8 cellular contexts compared by ENCODE assay signal in genomic region chr16:48609453-48610023, GRCh38. TPM values are rescaled to one million over a fixed set of nuclear protein-coding genes. Genes with fewer than 3 reads are reported as not detected.
DNase-seq lines count a peak whose midpoint lies in the region; ATAC-seq, FAIRE-seq and TF ChIP-seq lines count a peak whose summit lies in the region.

No MANE protein-coding gene starts in this region.

- FAIRE-seq in H1 (lab: Jason Lieb, UNC) = no peak

- peak overlapping the region; percentile 13; the same call in 1 of the 2 replicates for H2AFZ ChIP-seq in H1 (ENCODE audit: low read length)

- peaks cover 4 to 18% of the 10 kb centered on the region in 2 experiments for H4K20me1 ChIP-seq in H1 (replicated peaks in 1 of 2; ENCODE audit: control insufficient read depth in 1 of 2, insufficient read depth in 2 of 2, low read length in 2 of 2)

- H3K27me3 Mint-ChIP-seq in type B pancreatic cell = peaks cover under 1% of the 10 kb centered on the region

- H3K4me1 ChIP-seq in HAP-1 (peaks cover 9% of the 10 kb centered on the region), H1 (replicated peaks in 1 of 4; ENCODE audit: control insufficient read depth in 3 of 4, insufficient read depth in 4 of 4, low read length in 3 of 4) (peaks cover 9 to 34% (median 28%) of the 10 kb centered on the region in 4 experiments; a peak in 6 of 7 replicates)

- no peaks in the 10 kb centered on the region for H3K9me3 ChIP-seq in HAP-1
- no peaks in the 10 kb centered on the region for H3K9me3 ChIP-seq in H1 (ENCODE audit: insufficient read depth in 2 of 2, low read depth in 1 of 2, low read length in 1 of 2)

- H3K18ac ChIP-seq in H1 (ENCODE audit: extremely low read depth, low read length) = peak overlapping the region; percentile 91

- no peak for TF ChIP-seq RAD21 in H1 (IDR thresholded peaks at IDR 0.05 in 1 of 2, conservative IDR thresholded peaks at IDR 0.05 in 1 of 2; ENCODE audit: low read depth in 2 of 2, low read length in 2 of 2)

- peak overlapping the region; percentile 72 for H3K56ac ChIP-seq in H1 (replicated peaks; ENCODE audit: insufficient read length, low read depth, low read length)

- H3K79me1 ChIP-seq in H1 (ENCODE audit: low read depth, low read length) = peaks cover 7% of the 10 kb centered on the region; the same call in 1 of the 2 replicates

- WGBS in H1 (ENCODE audit: extremely low coverage in 1 of 2, insufficient coverage in 1 of 2, insufficient read length in 1 of 2, insufficient replicate concordance in 2 of 2, low coverage in 1 of 2, low lambda C conversion rate in 2 of 2, missing lambda C conversion rate in 1 of 2), 2 experiments = 1% methylated on average over 13 of the region's 76 CpGs; no CpG with 5 or more reads in 1 of the 2 experiments

- peak overlapping the region; percentile 80 for H3K4ac ChIP-seq in H1 (replicated peaks; ENCODE audit: insufficient read length, low read depth, low read length)

- H3K27me3 ChIP-seq in HAP-1 (ENCODE audit: low read depth) (no peaks in the 10 kb centered on the region), H1 (replicated peaks in 1 of 4; ENCODE audit: control insufficient read depth in 3 of 4, extremely low read depth in 1 of 4, insufficient read depth in 3 of 4, low read length in 3 of 4) (no peaks in the 10 kb centered on the region)

- POLR2A ChIA-PET in H1 (lab: Charles Lee; ENCODE audit: partially characterized antibody) = interaction anchor here (0.8 to 1.6 kb wide), 5 partner anchors 10 to 224 kb away, joined by 3 to 7 read pairs (median 5); partner anchors contain the start of gene SIAH1

- CTCF ChIA-PET in H1 (lab: Charles Lee; ENCODE audit: partially characterized antibody) = interaction anchor here (1.0 kb wide), 1 partner anchor 22 kb away, joined by 3 read pairs; no protein-coding TSS in a partner anchor

- H3K4me2 ChIP-seq in H1 (ENCODE audit: insufficient read depth in 1 of 2, low read depth in 2 of 2, low read length in 2 of 2) = peak overlapping the region; percentile 55 to 93

- H2BK12ac ChIP-seq in H1 (ENCODE audit: low read depth, low read length) = 0 out of 2 replicates have a peak overlapping the region, but pooled peaks have one; percentile 29

- H3K4me3 ChIP-seq in HAP-1 = peak overlapping the region; percentile 68
- H3K4me3 ChIP-seq in H1 (ENCODE audit: extremely low read depth in 1 of 4, insufficient read depth in 2 of 4, low read depth in 3 of 4, low read length in 4 of 4) = peak overlapping the region; percentile 72 to 98 (median 76)

- no peaks in the 10 kb centered on the region for H3K9me3 Mint-ChIP-seq in type B pancreatic cell

- H2BK15ac ChIP-seq in H1 (ENCODE audit: low read length) = no peak overlapping the region

- H3K23ac ChIP-seq in H1 (ENCODE audit: insufficient read length) = no peak overlapping the region

- no peak overlapping the region for H3K14ac ChIP-seq in H1 (ENCODE audit: insufficient read length)

- no peak for TF ChIP-seq POLR2A in H1 (IDR thresholded peaks at IDR 0.05; ENCODE audit: control extremely low read depth in 1 of 2, low read depth in 2 of 2, low read length in 2 of 2)

- TF ChIP-seq CTCF in GM13977 (IDR thresholded peaks at IDR 0.05; ENCODE audit: extremely low read depth, insufficient read depth, missing control alignments) (no peak), H1 (IDR thresholded peaks at IDR 0.05; ENCODE audit: control extremely low read depth in 1 of 3, insufficient read depth in 1 of 3, low read depth in 1 of 3, low read length in 3 of 3) (no peak), type B pancreatic cell (conservative IDR thresholded peaks at IDR 0.05) (no peak)

- peaks cover 8% of the 10 kb centered on the region for H3K36me3 ChIP-seq in HAP-1 (replicated peaks)
- H3K36me3 ChIP-seq in H1 (ENCODE audit: control insufficient read depth in 2 of 4, insufficient read depth in 4 of 4, low read length in 3 of 4) = peaks cover 0 to 2% (median 0%) of the 10 kb centered on the region in 4 experiments; a peak in 1 of 8 replicates

- H3K4me1 Mint-ChIP-seq in type B pancreatic cell (ENCODE audit: unreplicated experiment) = peaks cover 14% of the 10 kb centered on the region

- H3K4me3 Mint-ChIP-seq in type B pancreatic cell = no peak overlapping the region

- H3K23me2 ChIP-seq in H1 (ENCODE audit: low read depth, low read length) = peaks cover 2% of the 10 kb centered on the region; the same call in 1 of the 2 replicates

- no peak overlapping the region for H2BK20ac ChIP-seq in H1 (ENCODE audit: low read length)

- H3K9ac ChIP-seq in H1 (replicated peaks in 1 of 4; ENCODE audit: extremely low read depth in 1 of 4, low read depth in 3 of 4, low read length in 3 of 4) = peak overlapping the region; percentile 62 to 94 (median 74)

- no peak overlapping the region for H3K27ac Mint-ChIP-seq in type B pancreatic cell

- DNase-seq in GM13977 (ENCODE audit: low spot score) (peak; percentile 80), HAP-1 (ENCODE audit: low spot score in 2 of 2) (peak; percentile 27 to 66), M059J (ENCODE audit: low read depth) (peak; percentile 51), H1 (ENCODE audit: low read depth in 1 of 2, low spot score in 2 of 2) (peak in 1 of 2 experiments; percentile 66), midbrain (lab: John Stamatoyannopoulos, UW) (peak; percentile 26), type B pancreatic cell (ENCODE audit: extremely low spot score, unreplicated experiment) (no peak)

- H2BK5ac ChIP-seq in H1 (ENCODE audit: low read depth, low read length) = peak overlapping the region; percentile 79

- ATAC-seq in activated CD4-positive, CD25-positive, alpha-beta regulatory T cell treated with anti-CD3 and anti-CD28 coated beads, Interleukin-2, amount 50 U/mL, for 24 hours = peak; percentile 39 to 45

- H3K27ac ChIP-seq in H1 (ENCODE audit: low read depth, low read length) = peak overlapping the region; percentile 97
- H3K27ac ChIP-seq in temporal lobe (ENCODE audit: low read depth, low read length) = peak overlapping the region; percentile 56

- peaks cover 7% of the 10 kb centered on the region for H3K36me3 Mint-ChIP-seq in type B pancreatic cell

- in situ Hi-C loops in GM13977 (cut with MboI; ENCODE audit: low pct_unique_long_range_greater_than_20kb, low sequenced_read_pairs, unreplicated experiment) = no loop called here
- in situ Hi-C loops in HAP-1 (cut with MboI; ENCODE audit: low sequenced_read_pairs) = no loop called here

- H2AK5ac ChIP-seq in H1 (ENCODE audit: low read depth, low read length) = no peak overlapping the region

- peaks cover 40 to 50% of the 10 kb centered on the region in 2 experiments for H3K79me2 ChIP-seq in H1 (ENCODE audit: control insufficient read depth in 1 of 2, insufficient read depth in 2 of 2, low read length in 2 of 2)

- H4K8ac ChIP-seq in H1 (ENCODE audit: extremely low read depth, insufficient read depth, low read length) = peak overlapping the region; percentile 90

- H2BK120ac ChIP-seq in H1 (replicated peaks; ENCODE audit: low read depth, low read length) = no peak overlapping the region

- H4K91ac ChIP-seq in H1 (replicated peaks; ENCODE audit: insufficient read length, low read length) = peak overlapping the region; percentile 92

- H4K5ac ChIP-seq in H1 (ENCODE audit: insufficient read length, low read depth, low read length) = peak overlapping the region; percentile 61

- no peak for TF ChIP-seq EP300 in H1 (IDR thresholded peaks at IDR 0.05; ENCODE audit: borderline replicate concordance in 1 of 2, low read depth in 2 of 2, low read length in 2 of 2)

TF ChIP-seq in H1, 55 proteins besides CTCF, POLR2A, EP300 and RAD21 (continues in another document):
- TF ChIP-seq PHF8 (conservative IDR thresholded peaks at IDR 0.05; ENCODE audit: low read depth, low read length) = peak; percentile 62
- TF ChIP-seq USF2 (IDR thresholded peaks at IDR 0.05; ENCODE audit: low read length) = 0 out of 2 replicates have a peak, but pooled peaks have one; percentile 7
- TF ChIP-seq ASH2L (IDR thresholded peaks at IDR 0.05; ENCODE audit: low read length) = peak; percentile 74
- TF ChIP-seq EGR1 (IDR thresholded peaks at IDR 0.05; ENCODE audit: borderline replicate concordance, low read depth, low read length) = peak; percentile 70; the same call in 1 of the 2 replicates
- peak; percentile 52 for TF ChIP-seq SAP30 (IDR thresholded peaks at IDR 0.05; ENCODE audit: insufficient read depth, insufficient replicate concordance, low read length)
- TF ChIP-seq RXRA (IDR thresholded peaks at IDR 0.05; ENCODE audit: insufficient read depth, low read depth, low read length) = no peak
- no peak for TF ChIP-seq GABPA (IDR thresholded peaks at IDR 0.05; ENCODE audit: borderline replicate concordance, insufficient read depth, low read length)
- TF ChIP-seq CREB1 (IDR thresholded peaks at IDR 0.05) = peak; percentile 25; the same call in 1 of the 2 replicates
- peak; percentile 51 for TF ChIP-seq MAX (IDR thresholded peaks at IDR 0.05)
- TF ChIP-seq RBBP5 (IDR thresholded peaks at IDR 0.05; ENCODE audit: borderline replicate concordance, low read depth, low read length) = peak; percentile 91
- no peak for TF ChIP-seq CEBPB (IDR thresholded peaks at IDR 0.05; ENCODE audit: low read depth, low read length)
- peak; percentile 36 for TF ChIP-seq KDM4A (IDR thresholded peaks at IDR 0.05; ENCODE audit: low read depth, low read length, severe bottlenecking)
- TF ChIP-seq CTBP2 (IDR thresholded peaks at IDR 0.05; ENCODE audit: borderline replicate concordance, insufficient read depth, insufficient read length, low read length) = no peak

RNA-seq across cellular contexts. Expression of gene N4BP1, which starts 0.4 kb away (rescaled TPM):
- 32.4 and 37.9 TPM in 2 replicates for total RNA-seq in M059J (2014; rRNA removed; shearing (Covaris generic))
- total RNA-seq in H1 (2021; fragmentation: NEBNext Ultra II Directional; extraction: Animal tissue kit (Norgen Biotek cat#: 25700)) = 33.1 and 33.4 TPM in 2 replicates
- 13.5 TPM in 2 replicates for polyA plus RNA-seq in H1 (2011; rRNA removed)
- 9.5 TPM for polyA plus RNA-seq in H1 (2011; cell fraction: cytosol; rRNA removed)
- polyA plus RNA-seq in H1 (2011; cell fraction: nucleus; rRNA removed) = 15.5 TPM
- polyA plus RNA-seq in H1 (2012, experiment 1 of 2) = 14.9 to 24.2 TPM (median 20.0 TPM) in 4 replicates
- 2.8 TPM for polyA plus RNA-seq in H1 (2012, experiment 2 of 2)
- 15.9 TPM for polyA plus RNA-seq in H1 (2013, experiment 1 of 2)
- polyA plus RNA-seq in H1 (2013, experiment 2 of 2) = 17.5 TPM
- polyA minus RNA-seq in H1 (2011; rRNA and poly(A)+ RNA removed) = 15.0 and 18.8 TPM in 2 replicates
- 26.5 TPM for polyA minus RNA-seq in H1 (2011; cell fraction: cytosol; rRNA and poly(A)+ RNA removed)
- 33.1 TPM for polyA minus RNA-seq in H1 (2011; cell fraction: nucleus; rRNA and poly(A)+ RNA removed)
- total RNA-seq in temporal lobe (24.1 TPM), type B pancreatic cell (ENCODE audit: low replicate concordance) (39.4 and 47.2 TPM in 2 replicates)
